In genomic region chr9:92954078-92954861, GRCh38 we compare ENCODE assay signal across 10 cellular contexts. TPM values are rescaled to one million over a fixed set of nuclear protein-coding genes. Genes with fewer than 3 reads are reported as not detected.
DNase-seq lines count a peak whose midpoint lies in the region; ATAC-seq, FAIRE-seq and TF ChIP-seq lines count a peak whose summit lies in the region.
"Had no signal": no experiment of that assay in that cellular context is flagged by ENCODE, and none has a peak within 500 bp of the region (broad histone marks: within the 10 kb centered on the region; RNA-seq: fewer than 3 reads in every experiment).

No MANE protein-coding gene starts in this region.

- no peaks in the 10 kb centered on the region for H3K79me2 ChIP-seq in H1 (ENCODE audit: control insufficient read depth in 1 of 2, insufficient read depth in 2 of 2, low read length in 2 of 2)

- TF ChIP-seq CTCF in H1 (IDR thresholded peaks at IDR 0.05; ENCODE audit: control extremely low read depth in 1 of 3, insufficient read depth in 1 of 3, low read depth in 1 of 3, low read length in 3 of 3), result no peak

- no peaks in the 10 kb centered on the region for H4K20me1 ChIP-seq in H1 (replicated peaks in 1 of 2; ENCODE audit: control insufficient read depth in 1 of 2, insufficient read depth in 2 of 2, low read length in 2 of 2)

- no peak overlapping the region for H3K27ac ChIP-seq in H1 (ENCODE audit: low read depth, low read length)
- H3K27ac ChIP-seq in SJCRH30, result no peak overlapping the region
- H3K27ac ChIP-seq: HL-60 had no signal

- peak overlapping the region; percentile 60; the same call in 1 of the 2 replicates for H4K8ac ChIP-seq in H1 (ENCODE audit: extremely low read depth, insufficient read depth, low read length)

- POLR2A ChIA-PET in activated CD4-positive, alpha-beta T cell treated with anti-CD3 and anti-CD28 coated beads, Interleukin-2, amount 10 ng/mL, durations not matched to agents 7 days and 5 days (lab: Charles Lee), result no interaction called here
- POLR2A ChIA-PET in H1 (lab: Charles Lee; ENCODE audit: partially characterized antibody), result interaction anchor here (0.8 to 1.2 kb wide), 2 partner anchors 12 to 19 kb away, joined by 3 to 4 read pairs; no protein-coding TSS in a partner anchor

- no peaks in the 10 kb centered on the region for H3K9me3 ChIP-seq in H1 (ENCODE audit: insufficient read depth in 2 of 2, low read depth in 1 of 2, low read length in 1 of 2)
- no peaks in the 10 kb centered on the region for H3K9me3 ChIP-seq in SJCRH30 (replicated peaks)

- H3K27me3 Mint-ChIP-seq in activated CD4-positive, alpha-beta T cell treated with anti-CD3 and anti-CD28 coated beads, Interleukin-2, amount 10 ng/mL, durations not matched to agents 7 days and 5 days, result no peaks in the 10 kb centered on the region

- H3K23ac ChIP-seq in H1 (ENCODE audit: insufficient read length), result no peak overlapping the region

- H3K27me3 ChIP-seq in H1 (replicated peaks in 1 of 4; ENCODE audit: control insufficient read depth in 3 of 4, extremely low read depth in 1 of 4, insufficient read depth in 3 of 4, low read length in 3 of 4) (no peaks in the 10 kb centered on the region), SJCRH30 (no peaks in the 10 kb centered on the region)

- peaks cover 3% of the 10 kb centered on the region for H3K36me3 Mint-ChIP-seq in activated CD4-positive, alpha-beta T cell treated with anti-CD3 and anti-CD28 coated beads, Interleukin-2, amount 10 ng/mL, durations not matched to agents 7 days and 5 days (ENCODE audit: low read depth)

- H3K9me3 Mint-ChIP-seq in activated CD4-positive, alpha-beta T cell treated with anti-CD3 and anti-CD28 coated beads, Interleukin-2, amount 10 ng/mL, durations not matched to agents 7 days and 5 days, result no peaks in the 10 kb centered on the region

- no peak overlapping the region for H3K18ac ChIP-seq in H1 (ENCODE audit: extremely low read depth, low read length)

- no peak for TF ChIP-seq EP300 in H1 (IDR thresholded peaks at IDR 0.05; ENCODE audit: borderline replicate concordance in 1 of 2, low read depth in 2 of 2, low read length in 2 of 2)

- peak overlapping the region; percentile 75; the same call in 1 of the 2 replicates for H2AK5ac ChIP-seq in H1 (ENCODE audit: low read depth, low read length)

- CTCF ChIA-PET in activated CD4-positive, alpha-beta T cell treated with anti-CD3 and anti-CD28 coated beads, Interleukin-2, amount 10 ng/mL, durations not matched to agents 7 days and 5 days (lab: Charles Lee), result interaction anchor here (0.6 to 2.4 kb wide), 8 partner anchors 9 to 612 kb away, joined by 3 to 14 read pairs (median 3); partner anchors contain the start of gene NINJ1
- CTCF ChIA-PET in H1 (lab: Charles Lee; ENCODE audit: partially characterized antibody), result interaction anchor here (0.8 to 3.5 kb wide), 7 partner anchors 38 to 155 kb away, joined by 3 to 18 read pairs (median 4); no protein-coding TSS in a partner anchor

- H3K4me1 Mint-ChIP-seq in activated CD4-positive, alpha-beta T cell treated with anti-CD3 and anti-CD28 coated beads, Interleukin-2, amount 10 ng/mL, durations not matched to agents 7 days and 5 days, result peaks cover 83% of the 10 kb centered on the region

- 81% methylated on average over 10 of the region's 10 CpGs; no CpG with 5 or more reads in 1 of the 2 experiments for WGBS in H1 (ENCODE audit: extremely low coverage in 1 of 2, insufficient coverage in 1 of 2, insufficient read length in 1 of 2, insufficient replicate concordance in 2 of 2, low coverage in 1 of 2, low lambda C conversion rate in 2 of 2, missing lambda C conversion rate in 1 of 2), 2 experiments

- no peak overlapping the region for H3K4me2 ChIP-seq in H1 (ENCODE audit: insufficient read depth in 1 of 2, low read depth in 2 of 2, low read length in 2 of 2)

- H2BK15ac ChIP-seq in H1 (ENCODE audit: low read length), result no peak overlapping the region

- peak overlapping the region; percentile 89 for H3K4ac ChIP-seq in H1 (replicated peaks; ENCODE audit: insufficient read length, low read depth, low read length)

- peak overlapping the region; percentile 70 for H3K4me3 Mint-ChIP-seq in activated CD4-positive, alpha-beta T cell treated with anti-CD3 and anti-CD28 coated beads, Interleukin-2, amount 10 ng/mL, durations not matched to agents 7 days and 5 days

- no peak overlapping the region for H2AFZ ChIP-seq in H1 (ENCODE audit: low read length)

- ATAC-seq in GM18511 (IDR thresholded peaks at IDR 0.05; ENCODE audit: unreplicated experiment), result peak; percentile 73
- ATAC-seq in HG02623 (IDR thresholded peaks at IDR 0.05; ENCODE audit: unreplicated experiment), result no peak

- 0 out of 2 replicates have a peak overlapping the region, but pooled peaks have one; percentile 32 for H2BK20ac ChIP-seq in H1 (ENCODE audit: low read length)

- no peak overlapping the region for H3K4me3 ChIP-seq in H1 (ENCODE audit: extremely low read depth in 1 of 4, insufficient read depth in 2 of 4, low read depth in 3 of 4, low read length in 4 of 4)
- no peak overlapping the region for H3K4me3 ChIP-seq in SJCRH30

- H3K14ac ChIP-seq in H1 (ENCODE audit: insufficient read length), result no peak overlapping the region

- H4K91ac ChIP-seq in H1 (replicated peaks; ENCODE audit: insufficient read length, low read length), result no peak overlapping the region

- H3K36me3 ChIP-seq in H1 (ENCODE audit: control insufficient read depth in 2 of 4, insufficient read depth in 4 of 4, low read length in 3 of 4) (no peaks in the 10 kb centered on the region), SJCRH30 (no peaks in the 10 kb centered on the region)

- H3K27ac Mint-ChIP-seq in activated CD4-positive, alpha-beta T cell treated with anti-CD3 and anti-CD28 coated beads, Interleukin-2, amount 10 ng/mL, durations not matched to agents 7 days and 5 days, result peak overlapping the region; percentile 94

- H3K79me1 ChIP-seq in H1 (ENCODE audit: low read depth, low read length), result no peaks in the 10 kb centered on the region

- TF ChIP-seq RAD21 in H1 (IDR thresholded peaks at IDR 0.05 in 1 of 2, conservative IDR thresholded peaks at IDR 0.05 in 1 of 2; ENCODE audit: low read depth in 2 of 2, low read length in 2 of 2), result no peak

- no peaks in the 10 kb centered on the region for H3K4me1 ChIP-seq in H1 (replicated peaks in 1 of 4; ENCODE audit: control insufficient read depth in 3 of 4, insufficient read depth in 4 of 4, low read length in 3 of 4)
- peaks cover 16% of the 10 kb centered on the region for H3K4me1 ChIP-seq in SJCRH30

- no peak for FAIRE-seq in H1 (lab: Jason Lieb, UNC)

- no peak overlapping the region for H4K5ac ChIP-seq in H1 (ENCODE audit: insufficient read length, low read depth, low read length)

- peak overlapping the region; percentile 52 for H2BK120ac ChIP-seq in H1 (replicated peaks; ENCODE audit: low read depth, low read length)

- no peak overlapping the region for H3K9ac ChIP-seq in H1 (replicated peaks in 1 of 4; ENCODE audit: extremely low read depth in 1 of 4, low read depth in 3 of 4, low read length in 3 of 4)

- no peaks in the 10 kb centered on the region for H3K23me2 ChIP-seq in H1 (ENCODE audit: low read depth, low read length)

- TF ChIP-seq POLR2A in H1 (IDR thresholded peaks at IDR 0.05; ENCODE audit: control extremely low read depth in 1 of 2, low read depth in 2 of 2, low read length in 2 of 2), result no peak

- H2BK5ac ChIP-seq in H1 (ENCODE audit: low read depth, low read length), result no peak overlapping the region

- peak overlapping the region; percentile 80; the same call in 1 of the 2 replicates for H2BK12ac ChIP-seq in H1 (ENCODE audit: low read depth, low read length)

- DNase-seq in LHCN-M2 (ENCODE audit: low read depth), result peak; percentile 14
- DNase-seq in activated CD4-positive, alpha-beta T cell treated with anti-CD3 and anti-CD28 coated beads, Interleukin-2, amount 10 ng/mL, durations not matched to agents 7 days and 5 days, result peak; percentile 86
- DNase-seq in H1 (ENCODE audit: low read depth in 1 of 2, low spot score in 2 of 2), result no peak
- DNase-seq in stimulated activated CD4-positive, alpha-beta T cell treated with anti-CD3 and anti-CD28 coated beads, Interleukin-4, amount 100 ng/mL, for 24 hours, result peak; percentile 84
- no peak for DNase-seq in NCI-H2227 (lab: John Stamatoyannopoulos, UW; ENCODE audit: unreplicated experiment)
- DNase-seq in SJCRH30, result no peak

- no peak overlapping the region for H3K56ac ChIP-seq in H1 (replicated peaks; ENCODE audit: insufficient read length, low read depth, low read length)

TF ChIP-seq in H1, 55 proteins besides CTCF, POLR2A, EP300 and RAD21:
- TF ChIP-seq, protein P1, sequence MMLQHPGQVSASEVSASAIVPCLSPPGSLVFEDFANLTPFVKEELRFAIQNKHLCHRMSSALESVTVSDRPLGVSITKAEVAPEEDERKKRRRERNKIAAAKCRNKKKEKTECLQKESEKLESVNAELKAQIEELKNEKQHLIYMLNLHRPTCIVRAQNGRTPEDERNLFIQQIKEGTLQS (IDR thresholded peaks at IDR 0.05; ENCODE audit: insufficient read depth, low read depth, low read length), result no peak
- TF ChIP-seq TBP (IDR thresholded peaks at IDR 0.05; ENCODE audit: low read depth, low read length), result no peak

RNA-seq across cellular contexts. Expression of gene FGD3, which starts 6.9 kb away (rescaled TPM):
- total RNA-seq in LHCN-M2 (2014; rRNA removed), result not detected in 2 replicates
- not detected for polyA plus RNA-seq in LHCN-M2 (2012)
- 100 to 1,000 TPM; 148 to 156 TPM for total RNA-seq in activated CD4-positive, alpha-beta T cell treated with anti-CD3 and anti-CD28 coated beads, Interleukin-2, amount 10 ng/mL, durations not matched to agents 7 days and 5 days
- 1.4 and 1.9 TPM in 2 replicates for total RNA-seq in H1 (2021; fragmentation: NEBNext Ultra II Directional; extraction: Animal tissue kit (Norgen Biotek cat#: 25700))
- 1.4 and 2.3 TPM in 2 replicates for polyA plus RNA-seq in H1 (2011; rRNA removed)
- polyA plus RNA-seq in H1 (2011; cell fraction: cytosol; rRNA removed), result 2.0 TPM
- polyA plus RNA-seq in H1 (2011; cell fraction: nucleus; rRNA removed), result 3.2 TPM
- polyA plus RNA-seq in H1 (2012, experiment 1 of 2), result 0.73 to 1.6 TPM (median 1.2 TPM) in 4 replicates
- 1.0 TPM for polyA plus RNA-seq in H1 (2012, experiment 2 of 2)
- 0.51 TPM for polyA plus RNA-seq in H1 (2013, experiment 1 of 2)
- 0.53 TPM for polyA plus RNA-seq in H1 (2013, experiment 2 of 2)
- 1.4 and 1.6 TPM in 2 replicates for polyA minus RNA-seq in H1 (2011; rRNA and poly(A)+ RNA removed)
- polyA minus RNA-seq in H1 (2011; cell fraction: cytosol; rRNA and poly(A)+ RNA removed), result 2.0 TPM
- polyA minus RNA-seq in H1 (2011; cell fraction: nucleus; rRNA and poly(A)+ RNA removed), result 1.4 TPM
- 0.56 and 0.65 TPM in 2 replicates for total RNA-seq in SJCRH30 (2014; rRNA removed; shearing (Covaris generic))
- total RNA-seq: lung microvascular endothelial cell had no signal

Comparison
In these comparisons a context has a peak if more than half of its experiments do, and no peak if none do; other contexts are left out.
1. DNase-seq: peak in LHCN-M2 (single experiment), activated CD4-positive, alpha-beta T cell treated with anti-CD3 and anti-CD28 coated beads, Interleukin-2, amount 10 ng/mL, durations not matched to agents 7 days and 5 days (single experiment) and stimulated activated CD4-positive, alpha-beta T cell treated with anti-CD3 and anti-CD28 coated beads, Interleukin-4, amount 100 ng/mL, for 24 hours (single experiment); none in H1 (0 of 2), NCI-H2227 (single experiment) and SJCRH30 (0 of 2).
2. RNA of gene FGD3, which starts 6.9 kb away (total RNA-seq): 148 to 156 TPM in activated CD4-positive, alpha-beta T cell treated with anti-CD3 and anti-CD28 coated beads, Interleukin-2, amount 10 ng/mL, durations not matched to agents 7 days and 5 days; 1.4 to 1.9 TPM in H1, 0.56 to 0.65 TPM in SJCRH30 and not detected in LHCN-M2; every median in the first group is over 10 times any median in the second.